8 cellular contexts compared by ENCODE assay signal in the genomic region with DNA sequence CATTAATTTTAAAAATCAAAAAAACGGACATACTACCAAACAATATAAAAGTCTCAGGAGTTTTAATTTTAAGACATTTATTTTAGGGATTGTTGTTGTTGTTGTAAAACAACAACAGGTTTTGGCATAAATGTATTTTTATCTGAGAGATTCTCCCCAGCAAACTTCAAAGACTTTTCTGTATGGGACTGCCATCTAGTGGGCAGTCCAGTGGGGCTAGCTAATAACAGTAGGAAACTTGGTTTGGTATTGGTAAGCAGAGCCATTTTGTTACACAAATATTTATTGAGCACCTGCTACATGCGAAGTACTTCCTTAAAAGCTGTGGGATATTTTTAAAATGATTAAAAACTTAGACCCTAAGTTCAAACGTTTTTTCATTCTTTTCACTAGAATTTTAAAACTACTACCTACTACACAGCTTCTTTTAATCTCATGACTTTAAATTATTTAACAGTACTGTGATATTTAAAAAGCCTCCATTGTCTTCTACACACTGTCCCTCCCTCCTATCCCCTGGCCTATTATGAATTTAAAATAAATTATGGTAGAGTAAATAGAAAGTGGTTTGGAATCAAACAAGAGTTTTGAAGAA.
DNase-seq lines count a peak whose midpoint lies in the region; ATAC-seq and TF ChIP-seq lines count a peak whose summit lies in the region.

No MANE protein-coding gene starts in this region.

- no peaks in the 10 kb centered on the region for H3K27me3 ChIP-seq in MG63
- no peaks in the 10 kb centered on the region for H3K27me3 ChIP-seq in CD4-positive, alpha-beta T cell (ENCODE audit: control insufficient read depth, insufficient read depth, low read length)

- H3K36me3 Mint-ChIP-seq in immature natural killer cell, result no peaks in the 10 kb centered on the region
- H3K36me3 Mint-ChIP-seq in CD4-positive, alpha-beta T cell (ENCODE audit: low read depth), result no peaks in the 10 kb centered on the region

- H3K27ac Mint-ChIP-seq in immature natural killer cell, result no peak overlapping the region
- no peak overlapping the region for H3K27ac Mint-ChIP-seq in CD4-positive, alpha-beta T cell

- H3K36me3 ChIP-seq in MG63, result no peaks in the 10 kb centered on the region

- POLR2A ChIA-PET in CD4-positive, alpha-beta T cell (lab: Charles Lee), result no interaction called here

- H3K9me3 Mint-ChIP-seq in immature natural killer cell, result peaks cover 0 to 11% (median under 1%) of the 10 kb centered on the region in 6 donors
- peaks cover 3% of the 10 kb centered on the region for H3K9me3 Mint-ChIP-seq in CD4-positive, alpha-beta T cell

- CTCF ChIA-PET in CD4-positive, alpha-beta T cell (lab: Charles Lee), result no interaction called here

- in situ Hi-C loops in astrocyte of the cerebellum (cut with HindIII; ENCODE audit: low sequenced_read_pairs), result no loop called here

- DNase-seq in A172 (ENCODE audit: low spot score) (peak; percentile 25), MG63 (peak; percentile 14), astrocyte of the cerebellum (ENCODE audit: low read depth) (peak; percentile 23), kidney glomerular epithelial cell (lab: John Stamatoyannopoulos, UW) (peak; percentile 23), immature natural killer cell (no peak)
- DNase-seq in CD4-positive, alpha-beta T cell, result no peak

- H3K4me1 Mint-ChIP-seq in immature natural killer cell, result no peaks in the 10 kb centered on the region
- H3K4me1 Mint-ChIP-seq in CD4-positive, alpha-beta T cell (ENCODE audit: low read depth), result no peaks in the 10 kb centered on the region

- H3K27me3 Mint-ChIP-seq in immature natural killer cell (ENCODE audit: low read depth in 3 of 3), result peaks cover 0 to 4% (median 0%) of the 10 kb centered on the region in 3 donors
- no peaks in the 10 kb centered on the region for H3K27me3 Mint-ChIP-seq in CD4-positive, alpha-beta T cell

- TF ChIP-seq CTCF in astrocyte of the cerebellum (IDR thresholded peaks at IDR 0.05; ENCODE audit: low read depth, low read length, missing control alignments), result peak; percentile 93
- TF ChIP-seq CTCF in CD4-positive, alpha-beta T cell (IDR thresholded peaks at IDR 0.05), result no peak

- no peak overlapping the region for H3K4me3 Mint-ChIP-seq in immature natural killer cell
- no peak overlapping the region for H3K4me3 Mint-ChIP-seq in CD4-positive, alpha-beta T cell

- intact Hi-C loops in CD4-positive, alpha-beta T cell (cut with DNase I, micrococcal nuclease), result no loop called here

- H3K4me3 ChIP-seq in MG63, result no peak overlapping the region
- H3K4me3 ChIP-seq in astrocyte of the cerebellum (ENCODE audit: low read depth, low read length), result no peak overlapping the region

- ATAC-seq in GM18858 (IDR thresholded peaks at IDR 0.05; ENCODE audit: unreplicated experiment), result peak; percentile 67
- ATAC-seq in CD4-positive, alpha-beta T cell (ENCODE audit: poor library complexity), result no peak
- no peak for ATAC-seq in HG03025 (IDR thresholded peaks at IDR 0.05; ENCODE audit: low FRiP score, unreplicated experiment)

- no peak overlapping the region for H3K27ac ChIP-seq in CD4-positive, alpha-beta T cell (ENCODE audit: low read depth, low read length)

- no peaks in the 10 kb centered on the region for H3K9me3 ChIP-seq in MG63
- H3K9me3 ChIP-seq in CD4-positive, alpha-beta T cell (ENCODE audit: control insufficient read depth, low read length), result no peaks in the 10 kb centered on the region

Comparison
In these comparisons a context has a peak if more than half of its experiments do, and no peak if none do; other contexts are left out.
1. DNase-seq: peak in A172 (single experiment), MG63 (single experiment), astrocyte of the cerebellum (single experiment) and kidney glomerular epithelial cell (single experiment); none in immature natural killer cell (0 of 3) and CD4-positive, alpha-beta T cell (0 of 10).